ENCODE assay signal across 19 cellular contexts in the genomic region with DNA sequence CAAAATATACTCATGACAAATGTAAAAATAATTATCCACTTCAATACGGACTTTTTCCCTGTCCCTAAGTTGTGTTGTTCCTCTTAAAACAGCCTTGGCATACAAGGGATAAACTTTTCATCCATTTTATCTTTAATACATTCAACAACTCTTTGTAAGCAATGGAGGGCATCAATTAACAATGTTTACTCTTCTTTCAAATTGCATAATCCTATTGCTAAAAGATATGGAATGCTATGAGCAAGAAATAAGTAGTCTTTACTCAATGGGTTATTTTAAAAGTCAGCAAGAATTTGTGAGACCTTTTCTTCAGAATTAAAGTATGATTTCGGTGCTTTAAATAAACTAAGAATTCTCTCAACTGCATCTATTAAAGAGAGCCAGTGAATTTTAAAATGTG. TPM values are rescaled to one million over a fixed set of nuclear protein-coding genes. Genes with fewer than 3 reads are reported as not detected.
DNase-seq lines count a peak whose midpoint lies in the region; ATAC-seq, FAIRE-seq and TF ChIP-seq lines count a peak whose summit lies in the region.
"Had no signal": no experiment of that assay in that cellular context is flagged by ENCODE, and none has a peak within 500 bp of the region (broad histone marks: within the 10 kb centered on the region; RNA-seq: fewer than 3 reads in every experiment).

No MANE protein-coding gene starts in this region.

- H3K27ac ChIP-seq in HepG2 (ENCODE audit: extremely low read length, insufficient read depth, low read length) (no peak overlapping the region), right lobe of liver (no peak overlapping the region), PC-3 (ENCODE audit: low read length) (no peak overlapping the region), fibroblast of lung (ENCODE audit: insufficient read depth, low read length) (no peak overlapping the region), aorta (ENCODE audit: low read depth in 1 of 2, low read length in 2 of 2) (no peak overlapping the region)

- H4K20me1 ChIP-seq in HepG2 (ENCODE audit: insufficient read depth, low read length): no peaks in the 10 kb centered on the region
- no peaks in the 10 kb centered on the region for H4K20me1 ChIP-seq in PC-3 (ENCODE audit: low read length)
- H4K20me1 ChIP-seq in fibroblast of lung (ENCODE audit: control insufficient read depth, extremely low read depth, insufficient read depth, low read length): no peaks in the 10 kb centered on the region

- DNase-seq in HepG2 (ENCODE audit: low spot score) (no peak), right lobe of liver (no peak), PC-3 (peak; percentile 72), fibroblast of lung (ENCODE audit: low read depth in 2 of 2) (peak in 1 of 2 donors; percentile 61), aorta (no peak), NCI-H510A treated with DMSO at 0.1 percent for 48 hours (lab: John Stamatoyannopoulos, UW) (no peak)
- DNase-seq in activated T-cell treated with anti-CD3 and anti-CD28 coated beads, Interleukin-2, amount 50 U/mL, for 1 hour: no peak
- DNase-seq: AML-193; Calu3; CD4-positive, CD25-positive, alpha-beta regulatory T cell; GDM1; Kasumi-1; NCI-H1436 treated with DMSO at 0.1 percent for 48 hours; NCI-H2081; NCI-H2227 treated with DMSO at 0.1 percent for 48 hours; NCI-H526 had no signal

- TF ChIP-seq EP300 in HepG2 (IDR thresholded peaks at IDR 0.05; ENCODE audit: low read depth in 2 of 2, low read length in 2 of 2): no peak
- no peak for TF ChIP-seq EP300 in HepG2 (CRISPR knock-in tag; IDR thresholded peaks at IDR 0.05; ENCODE audit: borderline replicate concordance)

- H3K4me1 ChIP-seq in HepG2 (ENCODE audit: insufficient read depth, low read length) (peaks cover 59% of the 10 kb centered on the region), right lobe of liver (peaks cover 0 to 20% (median 0%) of the 10 kb centered on the region in 4 donors), PC-3 (ENCODE audit: insufficient read depth, low read length) (peaks cover 45% of the 10 kb centered on the region), fibroblast of lung (ENCODE audit: control insufficient read depth, extremely low read depth, insufficient read depth, low read length) (peaks cover 6% of the 10 kb centered on the region), aorta (ENCODE audit: control insufficient read depth in 1 of 2, insufficient read depth in 2 of 2, low read length in 2 of 2) (no peaks in the 10 kb centered on the region)

- H3K36me3 ChIP-seq in HepG2 (replicated peaks in 1 of 2; ENCODE audit: control insufficient read depth in 1 of 2, insufficient read depth in 2 of 2, low read length in 2 of 2) (no peaks in the 10 kb centered on the region; a peak in 1 of 5 replicates), right lobe of liver (no peaks in the 10 kb centered on the region), PC-3 (ENCODE audit: low read depth, low read length) (no peaks in the 10 kb centered on the region), fibroblast of lung (ENCODE audit: control insufficient read depth, insufficient read depth, low read length) (no peaks in the 10 kb centered on the region), aorta (ENCODE audit: control insufficient read depth in 1 of 2, insufficient read depth in 2 of 2, low read length in 1 of 2) (no peaks in the 10 kb centered on the region)

- POLR2A ChIA-PET in HepG2 (lab: Yijun Ruan, JAX): no interaction called here
- POLR2A ChIA-PET in PC-3 (lab: Charles Lee; ENCODE audit: unreplicated experiment): no interaction called here

- CTCF ChIA-PET in HepG2 (lab: Yijun Ruan, JAX; ENCODE audit: low intra/inter-chr PET ratio, low total read pairs) (no interaction called here), PC-3 (lab: Charles Lee) (no interaction called here)

- H3K9me3 ChIP-seq in HepG2 (ENCODE audit: low read length) (no peaks in the 10 kb centered on the region), right lobe of liver (no peaks in the 10 kb centered on the region), PC-3 (ENCODE audit: low read length) (no peaks in the 10 kb centered on the region), fibroblast of lung (ENCODE audit: control insufficient read depth, insufficient read depth, low read depth, low read length) (no peaks in the 10 kb centered on the region), aorta (ENCODE audit: control insufficient read depth, low read length) (no peaks in the 10 kb centered on the region)

- TF ChIP-seq CTCF in HepG2 (CRISPR knock-in tag; IDR thresholded peaks at IDR 0.05) (no peak), right lobe of liver (IDR thresholded peaks at IDR 0.05) (no peak), PC-3 (conservative IDR thresholded peaks at IDR 0.05; ENCODE audit: low read depth, low read length) (no peak), fibroblast of lung (conservative IDR thresholded peaks at IDR 0.05 in 1 of 2, IDR thresholded peaks at IDR 0.05 in 1 of 2; ENCODE audit: low read depth in 1 of 2, low read length in 2 of 2) (no peak)

- no peak for ATAC-seq in HepG2
- ATAC-seq in right lobe of liver: no peak
- no peak for ATAC-seq in PC-3
- no peak for ATAC-seq in aorta (ENCODE audit: low FRiP score)
- no peak for ATAC-seq in GM19452 (IDR thresholded peaks at IDR 0.05; ENCODE audit: unreplicated experiment)

- H3K9ac ChIP-seq in HepG2 (ENCODE audit: insufficient read depth, low read depth, low read length) (no peak overlapping the region), PC-3 (ENCODE audit: low read length) (no peak overlapping the region), fibroblast of lung (ENCODE audit: insufficient read depth, low read length) (no peak overlapping the region)

- TF ChIP-seq RAD21 in HepG2 (CRISPR knock-in tag; IDR thresholded peaks at IDR 0.05): no peak

- no peak overlapping the region for H3K4me2 ChIP-seq in HepG2 (ENCODE audit: low read depth, low read length)
- peak overlapping the region; percentile 51 for H3K4me2 ChIP-seq in PC-3 (ENCODE audit: low read length)
- peak overlapping the region; percentile 45 for H3K4me2 ChIP-seq in fibroblast of lung (ENCODE audit: extremely low read depth, insufficient read depth, low read length)

- H3K9me2 ChIP-seq in PC-3 (replicated peaks; ENCODE audit: low read length): no peaks in the 10 kb centered on the region

- no TSS peak for BruUV-seq in HepG2 (replicated peaks; lab: Mats Ljungman, UMichigan)
- BruUV-seq in PC-3 (replicated peaks; lab: Mats Ljungman, UMichigan): no TSS peak

- H3F3A ChIP-seq in PC-3 (ENCODE audit: low read length, unreplicated experiment): peaks cover 7% of the 10 kb centered on the region

- in situ Hi-C loops in HepG2 (cut with HindIII; ENCODE audit: extremely low pct_ligation_motif_present, low pct_unique_long_range_greater_than_20kb): no loop called here

- 92% methylated on average over 2 of the region's 2 CpGs for WGBS in HepG2 (ENCODE audit: low lambda C conversion rate)
- WGBS in right lobe of liver (ENCODE audit: insufficient coverage, low coverage, low lambda C conversion rate, missing lambda C conversion rate): 73% methylated on average over 2 of the region's 2 CpGs
- WGBS in aorta, 2 donors: 42 to 53% methylated on average over 2 of the region's 2 CpGs

- FAIRE-seq in HepG2 (lab: Jason Lieb, UNC): no peak
- FAIRE-seq: A204.1, H1 had no signal

- H2AFZ ChIP-seq in HepG2 (ENCODE audit: low read length) (no peak overlapping the region), PC-3 (ENCODE audit: low read length) (no peak overlapping the region), fibroblast of lung (ENCODE audit: low read length) (no peak overlapping the region)

- TF ChIP-seq POLR2A in HepG2 (IDR thresholded peaks at IDR 0.05; ENCODE audit: insufficient read depth in 1 of 2, low read depth in 2 of 2, low read length in 2 of 2) (no peak), right lobe of liver (IDR thresholded peaks at IDR 0.05) (no peak)

- H3K79me2 ChIP-seq in HepG2 (ENCODE audit: insufficient read depth, low read length) (no peaks in the 10 kb centered on the region), PC-3 (ENCODE audit: low read length) (no peaks in the 10 kb centered on the region), fibroblast of lung (ENCODE audit: control insufficient read depth, insufficient read depth, low read length) (peaks cover 5% of the 10 kb centered on the region)

- H3K27me3 ChIP-seq in HepG2 (ENCODE audit: control insufficient read depth in 1 of 2, insufficient read depth in 2 of 2, low read length in 2 of 2) (no peaks in the 10 kb centered on the region), right lobe of liver (no peaks in the 10 kb centered on the region), PC-3 (ENCODE audit: low read length) (no peaks in the 10 kb centered on the region), fibroblast of lung (ENCODE audit: control insufficient read depth, insufficient read depth, low read length) (no peaks in the 10 kb centered on the region), aorta (ENCODE audit: control insufficient read depth in 1 of 2, insufficient read depth in 2 of 2, low read length in 1 of 2) (peaks cover 0 to 1% of the 10 kb centered on the region in 2 donors)

- intact Hi-C loops in HepG2 (cut with micrococcal nuclease; ENCODE audit: unreplicated experiment) (no loop called here), right lobe of liver (cut with DNase I) (no loop called here), PC-3 (cut with micrococcal nuclease) (loop anchor here (5.0 kb wide), 1 partner anchor 102 kb away; no protein-coding TSS in a partner anchor), aorta (cut with DNase I) (no loop called here)

- H3K4me3 ChIP-seq in HepG2 (replicated peaks in 1 of 3; ENCODE audit: insufficient read depth in 1 of 3, low read depth in 2 of 3, low read length in 3 of 3): no peak overlapping the region
- H3K4me3 ChIP-seq in right lobe of liver: no peak overlapping the region
- no peak overlapping the region for H3K4me3 ChIP-seq in PC-3 (ENCODE audit: low read length)
- no peak overlapping the region for H3K4me3 ChIP-seq in fibroblast of lung (replicated peaks in 1 of 4; ENCODE audit: control extremely low read depth in 1 of 4, insufficient read depth in 1 of 4, low read depth in 3 of 4, low read length in 4 of 4)
- H3K4me3 ChIP-seq in aorta (ENCODE audit: low read length in 2 of 2): no peak overlapping the region

RNA-seq across cellular contexts. Expression of gene SCN9A, which starts 41.9 kb away (rescaled TPM):
- total RNA-seq in HepG2 (2016; rRNA removed; fragmentation: Illumina TruSeq; extraction: Trizol) (11.8 and 15.3 TPM in 2 replicates), right lobe of liver (10 to 100 TPM in 1 of 6 experiments, 1 to 10 TPM in 5; 2.1 to 10.2 (median 5.1) TPM), PC-3 (2014; rRNA removed) (3.4 and 7.0 TPM in 2 replicates), fibroblast of lung (58.6 and 105 TPM in 2 replicates), aorta (10 to 100 TPM in 1 of 2 donors, 1 to 10 TPM in 1; 2.9 to 15.2 TPM)
- 4.6 and 5.4 TPM in 2 replicates for total RNA-seq in HepG2 (2016; cell fraction: cytosol; rRNA removed; fragmentation: Illumina TruSeq; extraction: Trizol; ENCODE audit: low read depth)
- 10.9 and 14.0 TPM in 2 replicates for total RNA-seq in HepG2 (2016; cell fraction: insoluble cytoplasmic fraction; rRNA removed; fragmentation: Illumina TruSeq; extraction: Trizol)
- 4.7 and 5.8 TPM in 2 replicates for total RNA-seq in HepG2 (2016; cell fraction: membrane; rRNA removed; fragmentation: Illumina TruSeq; extraction: Trizol)
- 45.1 and 45.3 TPM in 2 replicates for total RNA-seq in HepG2 (2016; cell fraction: nucleus; rRNA removed; fragmentation: Illumina TruSeq; extraction: Trizol)
- polyA plus RNA-seq in HepG2 (2011; rRNA removed) (21.3 and 24.3 TPM in 2 replicates), fibroblast of lung (31.2 and 64.2 TPM in 2 replicates), aorta (under 1 TPM; 0.13 to 0.51 TPM)
- polyA plus RNA-seq in HepG2 (2011; cell fraction: cytosol; rRNA removed): 10.3 and 17.9 TPM in 2 replicates
- polyA plus RNA-seq in HepG2 (2011; cell fraction: nucleus; rRNA removed): 29.3 and 38.2 TPM in 2 replicates
- polyA plus RNA-seq in HepG2 (2012): 25.3 and 36.3 TPM in 2 replicates
- polyA plus RNA-seq in HepG2 (2016; cell fraction: cytosol; fragmentation: Illumina TruSeq; extraction: Trizol; ENCODE audit: low read depth): 0.32 and 0.35 TPM in 2 replicates
- 4.4 and 4.8 TPM in 2 replicates for polyA plus RNA-seq in HepG2 (2016; cell fraction: insoluble cytoplasmic fraction; fragmentation: Illumina TruSeq; extraction: Trizol; ENCODE audit: low read depth)
- polyA plus RNA-seq in HepG2 (2016; cell fraction: membrane; fragmentation: Illumina TruSeq; extraction: Trizol; ENCODE audit: low read depth): 1.00 and 1.2 TPM in 2 replicates
- 22.4 and 24.9 TPM in 2 replicates for polyA plus RNA-seq in HepG2 (2016; cell fraction: nucleus; fragmentation: Illumina TruSeq; extraction: Trizol; ENCODE audit: insufficient read depth, low read depth)
- 0.19 and 185 TPM in 2 replicates for polyA minus RNA-seq in HepG2 (2011; rRNA and poly(A)+ RNA removed; ENCODE audit: low replicate concordance)
- 35.5 and 50.2 TPM in 2 replicates for polyA minus RNA-seq in HepG2 (2011; cell fraction: cytosol; rRNA and poly(A)+ RNA removed)
- 398 and 438 TPM in 2 replicates for polyA minus RNA-seq in HepG2 (2011; cell fraction: nucleus; rRNA and poly(A)+ RNA removed)
- polyA plus RNA-seq in fibroblast of lung (2012): 15.7 and 34.1 TPM in 2 replicates
- 98.1 and 102 TPM in 2 replicates for polyA minus RNA-seq in fibroblast of lung (ENCODE audit: low replicate concordance)
- polyA plus RNA-seq: CD4-positive, CD25-positive, alpha-beta regulatory T cell had no signal
